Comparison of ENCODE assay signal across 7 cellular contexts in genomic region chr18:79962835-79963657, GRCh38. TPM values are rescaled to one million over a fixed set of nuclear protein-coding genes. Genes with fewer than 3 reads are reported as not detected.
DNase-seq lines count a peak whose midpoint lies in the region; ATAC-seq and FAIRE-seq lines count a peak whose summit lies in the region.

No MANE protein-coding gene starts in this region.

- no peak overlapping the region for H3K4me2 ChIP-seq in mesendoderm (ENCODE audit: low read length)

- no peak overlapping the region for H3K23ac ChIP-seq in mesendoderm (ENCODE audit: low read length)

- H3K4me1 ChIP-seq in mesendoderm (ENCODE audit: control insufficient read depth, low read depth, low read length), result peaks cover 5% of the 10 kb centered on the region

- peak; percentile 69 for ATAC-seq in HG03280 (IDR thresholded peaks at IDR 0.05; ENCODE audit: unreplicated experiment)

- H3K9ac ChIP-seq in mesendoderm (ENCODE audit: low read length), result no peak overlapping the region

- no peak overlapping the region for H3K56ac ChIP-seq in mesendoderm (ENCODE audit: low read length)

- no peak overlapping the region for H2AK5ac ChIP-seq in mesendoderm (ENCODE audit: low read length)

- H4K8ac ChIP-seq in mesendoderm (ENCODE audit: low read depth, low read length), result no peak overlapping the region

- DNase-seq in GM19239 (ENCODE audit: insufficient read length, low spot score) (no peak), cerebellum (ENCODE audit: low spot score) (no peak), mesendoderm (no peak), NCI-H1048 (lab: John Stamatoyannopoulos, UW) (no peak)
- peak; percentile 41 for DNase-seq in activated effector memory CD4-positive, alpha-beta T cell treated with Interleukin-2 at 50 U/mL for 16 hours
- peak; percentile 43 to 65 for DNase-seq in stimulated activated CD8-positive, alpha-beta memory T cell treated with anti-CD3 and anti-CD28 coated beads, Interleukin-2, amount 100 ng/mL, for 48 hours (ENCODE audit: low read depth in 2 of 2)

- H3K79me2 ChIP-seq in mesendoderm (ENCODE audit: control insufficient read depth, insufficient read depth, low read length), result no peaks in the 10 kb centered on the region

- H3K27me3 ChIP-seq in mesendoderm (ENCODE audit: insufficient read depth, low read length, poor library complexity), result no peaks in the 10 kb centered on the region

- no peaks in the 10 kb centered on the region for H3K79me1 ChIP-seq in mesendoderm (ENCODE audit: low read length)

- no CpG with 5 or more reads among the region's 30 CpGs for WGBS in mesendoderm (ENCODE audit: extremely low coverage, insufficient coverage, low lambda C conversion rate)

- no peak overlapping the region for H2BK120ac ChIP-seq in mesendoderm (ENCODE audit: low read depth, low read length)

- FAIRE-seq in GM19239 (lab: Jason Lieb, UNC), result peak; percentile 70

- H3K4me3 ChIP-seq in mesendoderm (ENCODE audit: low read length), result no peak overlapping the region

- no peak overlapping the region for H3K27ac ChIP-seq in mesendoderm (ENCODE audit: low read depth, low read length)

- no peak overlapping the region for H2BK15ac ChIP-seq in mesendoderm (replicated peaks; ENCODE audit: low read depth)

- no peaks in the 10 kb centered on the region for H3K36me3 ChIP-seq in mesendoderm (ENCODE audit: control insufficient read depth, insufficient read depth, low read length)

- no peak overlapping the region for H2BK5ac ChIP-seq in mesendoderm (ENCODE audit: low read length)

- no peak overlapping the region for H3K4ac ChIP-seq in mesendoderm (ENCODE audit: low read depth, low read length)

- no peak overlapping the region for H4K5ac ChIP-seq in mesendoderm (ENCODE audit: low read length)

- H3K18ac ChIP-seq in mesendoderm (ENCODE audit: low read length), result no peak overlapping the region

RNA-seq across cellular contexts. Expression of gene HSBP1L1, which starts 1.4 kb away (rescaled TPM):
- 2.3 TPM for total RNA-seq in cerebellum
- polyA plus RNA-seq in mesendoderm (2013, experiment 1 of 2), result 0.18 TPM
- polyA plus RNA-seq in mesendoderm (2013, experiment 2 of 2), result 0.08 TPM

RNA-seq across cellular contexts. Expression of gene SLC66A2, which starts 11.6 kb away (rescaled TPM):
- 26.4 TPM for total RNA-seq in cerebellum
- polyA plus RNA-seq in mesendoderm (2013, experiment 1 of 2), result 5.5 TPM
- 5.6 TPM for polyA plus RNA-seq in mesendoderm (2013, experiment 2 of 2)

RNA-seq across cellular contexts. Expression of gene TXNL4A, which starts 25.3 kb away (rescaled TPM):
- total RNA-seq in cerebellum, result 34.5 TPM
- polyA plus RNA-seq in mesendoderm (2013, experiment 1 of 2), result 162 TPM
- 168 TPM for polyA plus RNA-seq in mesendoderm (2013, experiment 2 of 2)

Comparison
In these comparisons a context has a peak if more than half of its experiments do, and no peak if none do; other contexts are left out.
1. DNase-seq: peak in activated effector memory CD4-positive, alpha-beta T cell treated with Interleukin-2 at 50 U/mL for 16 hours (single experiment) and stimulated activated CD8-positive, alpha-beta memory T cell treated with anti-CD3 and anti-CD28 coated beads, Interleukin-2, amount 100 ng/mL, for 48 hours (2 of 2); none in GM19239 (single experiment), cerebellum (single experiment), mesendoderm (single experiment) and NCI-H1048 (single experiment).